Comparison of ENCODE assay signal across 9 cellular contexts in the genomic region with DNA sequence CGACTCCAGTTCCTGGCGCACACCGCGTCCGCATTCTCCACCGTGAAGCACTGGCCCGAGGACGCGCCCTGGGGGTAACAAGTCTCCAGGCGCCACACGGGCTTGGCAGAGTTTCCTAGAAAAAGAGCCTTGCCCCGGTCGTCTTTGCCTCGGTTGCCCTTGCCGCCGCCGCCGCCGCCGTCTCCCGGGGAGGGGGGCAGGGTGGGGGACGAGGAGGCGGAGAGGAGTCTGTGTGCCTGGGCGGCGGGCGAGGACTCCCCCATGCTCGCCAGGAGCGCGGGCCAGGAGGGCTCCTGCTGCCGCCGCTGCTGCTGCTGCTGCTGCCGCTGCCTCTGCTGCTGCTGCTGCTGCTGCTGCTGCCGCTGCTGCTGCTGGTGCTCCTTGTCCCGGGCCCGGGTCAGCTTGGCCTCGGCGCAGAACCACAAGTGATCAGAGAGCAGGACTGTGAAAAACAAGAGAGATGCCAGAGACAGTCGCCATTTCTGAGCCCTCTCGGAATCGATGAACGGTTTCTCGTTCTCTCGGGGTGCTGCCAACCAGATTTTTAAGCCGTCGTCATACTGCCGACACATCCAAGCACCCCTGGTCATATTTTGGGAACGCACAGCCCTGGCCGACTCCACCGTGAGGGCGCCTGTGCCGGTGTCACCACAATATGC.
A peak's percentile ranks its signal among the peaks of the same experiment; 100 is the strongest.
DNase-seq lines count a peak whose midpoint lies in the region; ATAC-seq and TF ChIP-seq lines count a peak whose summit lies in the region.
"Had no signal": no experiment of that assay in that cellular context is flagged by ENCODE, and none has a peak within 500 bp of the region (broad histone marks: within the 10 kb centered on the region; RNA-seq: fewer than 3 reads in every experiment).

No MANE protein-coding gene starts in this region.

- H3K9me3 Mint-ChIP-seq in T-cell, result peaks cover 0 to 3% (median 0%) of the 10 kb centered on the region in 3 donors

- in situ Hi-C loops in astrocyte of the spinal cord (cut with HindIII; ENCODE audit: low sequenced_read_pairs), result no loop called here

- H3K27ac Mint-ChIP-seq in T-cell, result no peak overlapping the region

- intact Hi-C loops in tibial artery (cut with DNase I; ENCODE audit: low total_unique reads), result no loop called here

- CTCF ChIA-PET in AG04450 (lab: Charles Lee), result no interaction called here
- CTCF ChIA-PET in GM10248 (lab: Yijun Ruan, JAX), result no interaction called here
- CTCF ChIA-PET in T-cell (lab: Charles Lee), result no interaction called here

- H3K4me3 ChIP-seq in AG04450 (ENCODE audit: low read depth, low read length) (peak overlapping the region; percentile 79), astrocyte of the spinal cord (ENCODE audit: low read depth, low read length) (peak overlapping the region; percentile 53), tibial artery (peak overlapping the region; percentile 44 to 56)
- H3K4me3 ChIP-seq: GM12878 had no signal

- no peaks in the 10 kb centered on the region for H3K36me3 Mint-ChIP-seq in T-cell

- H3K27me3 Mint-ChIP-seq in T-cell, result peaks cover 45 to 46% of the 10 kb centered on the region in 2 donors

- no peak for TF ChIP-seq CTCF in AG04450 (IDR thresholded peaks at IDR 0.05; ENCODE audit: low read depth, low read length)
- no peak for TF ChIP-seq CTCF in astrocyte of the spinal cord (IDR thresholded peaks at IDR 0.05; ENCODE audit: low read depth, low read length)
- no peak for TF ChIP-seq CTCF in tibial artery (IDR thresholded peaks at IDR 0.05)
- TF ChIP-seq CTCF in GM10248 (IDR thresholded peaks at IDR 0.05; ENCODE audit: control extremely low read depth, extremely low read depth, low read depth, missing control alignments), result no peak

- no peaks in the 10 kb centered on the region for H3K27me3 ChIP-seq in AG04450 (ENCODE audit: control insufficient read depth, insufficient read depth, low read length)
- peaks cover 0 to 50% of the 10 kb centered on the region in 2 donors for H3K27me3 ChIP-seq in tibial artery

- H3K9me3 ChIP-seq in AG04450 (ENCODE audit: control insufficient read depth, insufficient read depth, low read length) (no peaks in the 10 kb centered on the region), tibial artery (no peaks in the 10 kb centered on the region)

- H3K4me1 Mint-ChIP-seq in T-cell, result peaks cover 0 to 12% (median 9%) of the 10 kb centered on the region in 3 donors

- H3K27ac ChIP-seq in AG04450 (ENCODE audit: low read depth, low read length), result no peak overlapping the region
- no peak overlapping the region for H3K27ac ChIP-seq in tibial artery

- POLR2A ChIA-PET in AG04450 (lab: Yijun Ruan, JAX) (no interaction called here), GM10248 (lab: Yijun Ruan, JAX) (no interaction called here), T-cell (lab: Charles Lee) (no interaction called here)

- ATAC-seq in T-cell (replicated peaks in 1 of 4), result no peak
- ATAC-seq: GM12878 had no signal

- no peak for DNase-seq in AG04450 (ENCODE audit: low read depth, low spot score)
- DNase-seq in M059J (ENCODE audit: low read depth), result peak; percentile 5
- peak; percentile 52 for DNase-seq in astrocyte of the spinal cord (ENCODE audit: low read depth, low spot score)
- DNase-seq in kidney tubule cell (ENCODE audit: low spot score), result peak; percentile 51
- no peak for DNase-seq in tibial artery
- DNase-seq in GM10248 (ENCODE audit: extremely low spot score), result no peak
- DNase-seq in T-cell, result no peak
- DNase-seq in cortex of kidney (lab: John Stamatoyannopoulos, UW), result no peak

- peak overlapping the region in 1 of 3 donors; percentile 50 for H3K4me3 Mint-ChIP-seq in T-cell

- peaks cover 0 to 31% (median 22%) of the 10 kb centered on the region in 4 donors for H3K4me1 ChIP-seq in tibial artery

- no peaks in the 10 kb centered on the region for H3K36me3 ChIP-seq in tibial artery

Comparison
In these comparisons a context has a peak if more than half of its experiments do, and no peak if none do; other contexts are left out.
1. DNase-seq: peak in M059J (single experiment), astrocyte of the spinal cord (single experiment) and kidney tubule cell (single experiment); none in AG04450 (single experiment), tibial artery (0 of 2), GM10248 (single experiment), T-cell (0 of 34) and cortex of kidney (single experiment).
2. Peak in every context shown above with its lines, with median percentiles within 50 percentile points of each other: H3K4me3 ChIP-seq.